ENCODE assay signal across 14 cellular contexts in genomic region chr16:65037558-65037957, GRCh38.
"Had no signal": no experiment of that assay in that cellular context is flagged by ENCODE, and none has a peak within 500 bp of the region (broad histone marks: within the 10 kb centered on the region; RNA-seq: fewer than 3 reads in every experiment).

No MANE protein-coding gene starts in this region.

- DNase-seq: activated CD4-positive, CD25-positive, alpha-beta regulatory T cell treated with anti-CD3 and anti-CD28 coated beads, Interleukin-2, amount 50 U/mL, for 72 hours; activated naive CD4-positive, alpha-beta T cell; activated naive CD8-positive, alpha-beta T cell treated with anti-CD3 and anti-CD28 coated beads, Interleukin-2, amount 50 U/mL, for 24 hours; activated T-cell treated with anti-CD3 and anti-CD28 coated beads for 4 hours; aorta; left lung; right cardiac atrium; stimulated activated CD4-positive, alpha-beta T cell treated with anti-CD3 and anti-CD28 coated beads, Interleukin-4, amount 100 ng/mL, for 4 hours; stimulated activated CD8-positive, alpha-beta memory T cell treated with anti-CD3 and anti-CD28 coated beads, Interleukin-4, amount 100 ng/mL, for 48 hours; stimulated activated naive CD4-positive, alpha-beta T cell treated with Interleukin-2 at 50 U/mL for 16 hours; upper lobe of left lung had no signal

- H3K27ac ChIP-seq: left lung, skin epidermis, upper lobe of left lung had no signal

- H3K4me1 ChIP-seq: left lung, upper lobe of left lung had no signal

- H3K27me3 ChIP-seq: left lung, upper lobe of left lung had no signal

- H3K4me1 Mint-ChIP-seq: activated naive CD8-positive, alpha-beta T cell treated with anti-CD3 and anti-CD28 coated beads, Interleukin-2, amount 50 U/mL, for 24 hours had no signal

- H3K36me3 ChIP-seq: left lung, upper lobe of left lung had no signal

- H3K27me3 Mint-ChIP-seq: activated naive CD8-positive, alpha-beta T cell treated with anti-CD3 and anti-CD28 coated beads, Interleukin-2, amount 50 U/mL, for 24 hours had no signal

- H3K9me3 Mint-ChIP-seq: mesothelial cell of epicardium had no signal

- H3K4me3 ChIP-seq: left lung, skin epidermis, upper lobe of left lung had no signal

- H3K27ac Mint-ChIP-seq: activated naive CD8-positive, alpha-beta T cell treated with anti-CD3 and anti-CD28 coated beads, Interleukin-2, amount 50 U/mL, for 24 hours; progenitor cell of endocrine pancreas had no signal

- H3K4me3 Mint-ChIP-seq: activated naive CD8-positive, alpha-beta T cell treated with anti-CD3 and anti-CD28 coated beads, Interleukin-2, amount 50 U/mL, for 24 hours had no signal

- H3K9me3 ChIP-seq: upper lobe of left lung had no signal
